1 cellular context compared by ENCODE assay signal in genomic region chr2:200888719-200889625, GRCh38.
A peak's percentile ranks its signal among the peaks of the same experiment; 100 is the strongest.
TF ChIP-seq lines count a peak whose summit lies in the region.

Gene NIF3L1, plus strand, starts transcription at chr2:200889371. Its CDS starts 2,573 bp downstream, at chr2:200891944.
Gene PPIL3, minus strand, starts transcription at chr2:200889077. Its CDS starts 1,462 bp downstream, at chr2:200887615.

TF ChIP-seq in GM23338, 12 proteins besides CTCF, POLR2A, EP300 and RAD21 (continued from another document):
- no peak for TF ChIP-seq REST (IDR thresholded peaks at IDR 0.05; ENCODE audit: unreplicated experiment)
- TF ChIP-seq CREB1 (CRISPR knock-in tag; IDR thresholded peaks at IDR 0.05; ENCODE audit: low read depth): peak; percentile 94
